ENCODE assay signal across 1 cellular context in the genomic region with DNA sequence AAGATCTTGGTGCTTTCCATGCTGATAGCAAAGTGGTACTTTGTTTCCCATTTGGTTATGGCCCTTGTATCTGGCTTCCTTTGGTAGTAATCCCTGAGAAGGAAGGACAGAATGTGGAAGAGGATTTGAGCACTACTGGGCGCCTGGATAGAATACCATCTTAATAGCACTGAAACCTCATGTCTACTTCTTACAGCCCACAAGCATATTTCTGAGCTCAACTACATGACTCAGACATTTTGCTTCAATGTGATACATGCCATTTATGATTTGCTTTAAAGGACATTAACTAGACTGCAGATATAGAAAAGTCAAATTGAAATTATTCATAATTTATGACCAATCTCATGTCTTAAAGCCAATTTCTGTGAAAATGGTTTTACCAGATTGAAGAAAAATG.
TF ChIP-seq lines count a peak whose summit lies in the region.

No MANE protein-coding gene starts in this region.

TF ChIP-seq in IMR-90, 13 proteins besides CTCF, POLR2A, EP300 and RAD21 (continued from another document):
- TF ChIP-seq, protein P1, sequence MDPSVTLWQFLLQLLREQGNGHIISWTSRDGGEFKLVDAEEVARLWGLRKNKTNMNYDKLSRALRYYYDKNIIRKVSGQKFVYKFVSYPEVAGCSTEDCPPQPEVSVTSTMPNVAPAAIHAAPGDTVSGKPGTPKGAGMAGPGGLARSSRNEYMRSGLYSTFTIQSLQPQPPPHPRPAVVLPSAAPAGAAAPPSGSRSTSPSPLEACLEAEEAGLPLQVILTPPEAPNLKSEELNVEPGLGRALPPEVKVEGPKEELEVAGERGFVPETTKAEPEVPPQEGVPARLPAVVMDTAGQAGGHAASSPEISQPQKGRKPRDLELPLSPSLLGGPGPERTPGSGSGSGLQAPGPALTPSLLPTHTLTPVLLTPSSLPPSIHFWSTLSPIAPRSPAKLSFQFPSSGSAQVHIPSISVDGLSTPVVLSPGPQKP (IDR thresholded peaks at IDR 0.05; ENCODE audit: borderline replicate concordance, low read depth, low read length) = no peak
- TF ChIP-seq FOS (IDR thresholded peaks at IDR 0.05; ENCODE audit: low read depth, low read length) (no peak), CHD1 (IDR thresholded peaks at IDR 0.05; ENCODE audit: low read depth, low read length) (no peak), RFX5 (IDR thresholded peaks at IDR 0.05; ENCODE audit: low read depth, low read length) (no peak), NFE2L2 (IDR thresholded peaks at IDR 0.05; ENCODE audit: low read depth, low read length) (no peak), MAZ (IDR thresholded peaks at IDR 0.05; ENCODE audit: borderline replicate concordance, low read depth, low read length) (no peak), USF2 (IDR thresholded peaks at IDR 0.05; ENCODE audit: low read depth, low read length) (no peak), MXI1 (IDR thresholded peaks at IDR 0.05; ENCODE audit: borderline replicate concordance, low read depth, low read length) (no peak)
